In genomic region chr19:53333466-53334449, GRCh38 we compare ENCODE assay signal across 8 cellular contexts.
DNase-seq lines count a peak whose midpoint lies in the region; ATAC-seq and TF ChIP-seq lines count a peak whose summit lies in the region.

Gene ZNF845 (plus strand): TSS chr19:53333749. CDS start chr19:53341308, 7,559 bp downstream.

- in situ Hi-C loops in ACHN (cut with HindIII; ENCODE audit: low pct_ligation_motif_present, low pct_unique_long_range_greater_than_20kb, low sequenced_read_pairs) = no loop called here

- no peak within 1 kb of the TSS for H3K27ac ChIP-seq in caudate nucleus (ENCODE audit: low read depth, low read length)

- DNase-seq in ACHN (peak; percentile 53), NCI-H2171 treated with DMSO at 0.1 percent for 48 hours (lab: John Stamatoyannopoulos, UW) (peak; percentile 77), caudate nucleus (lab: John Stamatoyannopoulos, UW) (peak in 60 of 61 donors; percentile 21 to 94 (median 86)), inferior parietal cortex (ENCODE audit: extremely low spot score) (peak; percentile 83)
- DNase-seq in stimulated activated CD4-positive, alpha-beta T cell treated with anti-CD3 and anti-CD28 coated beads, Interleukin-12 subunit alpha, Interleukin-12 subunit beta, amount 100 ng/mL, for 24 hours (ENCODE audit: low read depth in 2 of 2) = peak; percentile 92 to 96

- ATAC-seq in GM18867 (IDR thresholded peaks at IDR 0.05; ENCODE audit: unreplicated experiment) (peak; percentile 98), HG03103 (IDR thresholded peaks at IDR 0.05; ENCODE audit: low read depth, unreplicated experiment) (peak; percentile 94)

- H3K4me3 ChIP-seq in WI38 (ENCODE audit: low read depth, low read length) = peak within 1 kb of the TSS; percentile 95

- no peak for TF ChIP-seq CTCF in WI38 (IDR thresholded peaks at IDR 0.05; ENCODE audit: low read depth, low read length)
